In genomic region chr12:131287938-131288797, GRCh38 we compare ENCODE assay signal across 28 cellular contexts.
A peak's percentile ranks its signal among the peaks of the same experiment; 100 is the strongest.
DNase-seq lines count a peak whose midpoint lies in the region; ATAC-seq, FAIRE-seq and TF ChIP-seq lines count a peak whose summit lies in the region.
"Had no signal": no experiment of that assay in that cellular context is flagged by ENCODE, and none has a peak within 500 bp of the region (broad histone marks: within the 10 kb centered on the region; RNA-seq: fewer than 3 reads in every experiment).

No MANE protein-coding gene starts in this region.

- CTCF ChIA-PET in activated CD8-positive, alpha-beta memory T cell treated with anti-CD3 and anti-CD28 coated beads, Interleukin-2, amount 10 ng/mL, durations not matched to agents 7 days and 5 days (lab: Charles Lee), result no interaction called here
- CTCF ChIA-PET in K562 (lab: Yijun Ruan, JAX; ENCODE audit: low intra/inter-chr PET ratio), result no interaction called here
- CTCF ChIA-PET in OCI-LY7 (lab: Charles Lee; ENCODE audit: unreplicated experiment), result no interaction called here

- H3K36me3 ChIP-seq in K562 (ENCODE audit: control insufficient read depth, insufficient read depth, low read length) (no peaks in the 10 kb centered on the region), testis (ENCODE audit: low read depth, missing control alignments) (no peaks in the 10 kb centered on the region), OCI-LY7 (ENCODE audit: insufficient read depth, low read length) (no peaks in the 10 kb centered on the region)
- H3K36me3 ChIP-seq: brain microvascular endothelial cell, tibial nerve had no signal

- no peak overlapping the region for H2AFZ ChIP-seq in K562 (ENCODE audit: low read depth, low read length)
- no peak overlapping the region for H2AFZ ChIP-seq in OCI-LY7 (ENCODE audit: low read length)

- H3K79me2 ChIP-seq in K562 (ENCODE audit: control insufficient read depth, insufficient read depth, low read length), result no peaks in the 10 kb centered on the region
- H3K79me2 ChIP-seq in OCI-LY7 (ENCODE audit: insufficient read depth, low read depth, low read length), result no peaks in the 10 kb centered on the region

- TF ChIP-seq CTCF in K562 (IDR thresholded peaks at IDR 0.05 in 2 of 3, conservative IDR thresholded peaks at IDR 0.05 in 1 of 3; ENCODE audit: insufficient read depth in 2 of 3, low read depth in 1 of 3, low read length in 3 of 3) (no peak), testis (IDR thresholded peaks at IDR 0.05) (no peak), OCI-LY7 (conservative IDR thresholded peaks at IDR 0.05; ENCODE audit: low read length) (no peak)

- H3K9ac ChIP-seq in K562 (ENCODE audit: insufficient read depth in 1 of 2, low read depth in 2 of 2, low read length in 2 of 2), result no peak overlapping the region

- peaks cover 4% of the 10 kb centered on the region for H3K9me3 Mint-ChIP-seq in activated CD8-positive, alpha-beta memory T cell treated with anti-CD3 and anti-CD28 coated beads, Interleukin-2, amount 10 ng/mL, durations not matched to agents 7 days and 5 days (ENCODE audit: low read depth)
- H3K9me3 Mint-ChIP-seq: activated naive CD4-positive, alpha-beta T cell treated with anti-CD3 and anti-CD28 coated beads for 36 hours; activated T-cell treated with anti-CD3 and anti-CD28 coated beads, Interleukin-2, amount 50 U/mL, for 4 hours; CD8-positive, alpha-beta T cell; stimulated activated naive CD8-positive, alpha-beta T cell treated with anti-CD3 and anti-CD28 coated beads, Interleukin-15, amount 100 ng/mL, for 72 hours; T-helper 1 cell treated with Interleukin-12 subunit alpha and Interleukin-12 subunit beta and Interleukin-4 antibody, amounts not matched to agents 30 μg/mL and 1 μg/mL, for 36 hours had no signal

- no peaks in the 10 kb centered on the region for H3K9me2 ChIP-seq in OCI-LY7 (ENCODE audit: insufficient read depth, low read length)

- POLR2A ChIA-PET in K562 (lab: Yijun Ruan, JAX), result interaction anchor here (0.6 to 0.8 kb wide), 3 partner anchors 14 to 313 kb away, joined by 3 read pairs; no protein-coding TSS in a partner anchor
- POLR2A ChIA-PET in OCI-LY7 (lab: Charles Lee), result no interaction called here

- TF ChIP-seq EP300 in K562 (IDR thresholded peaks at IDR 0.05; ENCODE audit: low read length), result no peak

- H3K4me2 ChIP-seq in K562 (ENCODE audit: insufficient read depth, low read length) (no peak overlapping the region), OCI-LY7 (ENCODE audit: low read length) (no peak overlapping the region)
- H3K4me2 ChIP-seq: A549 had no signal

- WGBS in K562 (ENCODE audit: insufficient coverage, low coverage, missing lambda C conversion rate), result 7% methylated on average over 24 of the region's 27 CpGs
- WGBS in testis, 2 donors, result 82 to 83% methylated on average over 13 to 24 of the region's 27 CpGs

- no peak for TF ChIP-seq RAD21 in K562 (CRISPR knock-in tag; conservative IDR thresholded peaks at IDR 0.05 in 1 of 2, IDR thresholded peaks at IDR 0.05 in 1 of 2)

- H4K20me1 ChIP-seq in K562 (replicated peaks; ENCODE audit: control insufficient read depth, insufficient read depth, low read length) (0 out of 2 replicates have a peak, but pooled peaks cover 4% of the 10 kb centered on the region), OCI-LY7 (ENCODE audit: insufficient read depth, low read length) (no peaks in the 10 kb centered on the region)

- TF ChIP-seq POLR2A in K562 (conservative IDR thresholded peaks at IDR 0.05) (no peak), testis (IDR thresholded peaks at IDR 0.05) (no peak)

- in situ Hi-C loops in K562 (cut with MboI), result no loop called here

- BruUV-seq in K562 (replicated peaks; lab: Mats Ljungman, UMichigan) (no TSS peak), OCI-LY7 (replicated peaks; lab: Mats Ljungman, UMichigan) (no TSS peak)

- H3K9me3 ChIP-seq in K562 (replicated peaks; ENCODE audit: control insufficient read depth, insufficient read depth, low read depth, low read length), result no peaks in the 10 kb centered on the region
- no peaks in the 10 kb centered on the region for H3K9me3 ChIP-seq in testis
- H3K9me3 ChIP-seq in OCI-LY7 (ENCODE audit: low read length), result no peaks in the 10 kb centered on the region
- H3K9me3 ChIP-seq: A549, tibial nerve had no signal

- no peak overlapping the region for H3K27ac Mint-ChIP-seq in activated CD8-positive, alpha-beta memory T cell treated with anti-CD3 and anti-CD28 coated beads, Interleukin-2, amount 10 ng/mL, durations not matched to agents 7 days and 5 days
- H3K27ac Mint-ChIP-seq: activated CD8-positive, alpha-beta T cell treated with anti-CD3 and anti-CD28 coated beads, Interleukin-2, amount 10 ng/mL, durations not matched to agents 7 days and 5 days; activated naive CD4-positive, alpha-beta T cell treated with anti-CD3 and anti-CD28 coated beads for 36 hours; CD8-positive, alpha-beta T cell; IgD-negative memory B cell; T-helper 1 cell treated with Interleukin-12 subunit alpha and Interleukin-12 subunit beta and Interleukin-4 antibody, amounts not matched to agents 30 μg/mL and 1 μg/mL, for 36 hours had no signal

- H3K27ac ChIP-seq in K562 (ENCODE audit: extremely low read depth, low read depth, low read length), result no peak overlapping the region
- no peak overlapping the region for H3K27ac ChIP-seq in testis
- no peak overlapping the region for H3K27ac ChIP-seq in OCI-LY7 (ENCODE audit: low read depth, low read length, poor library complexity, severe bottlenecking)
- H3K27ac ChIP-seq: A549, brain microvascular endothelial cell, SK-N-MC, tibial nerve had no signal

- H3K4me1 Mint-ChIP-seq in activated CD8-positive, alpha-beta memory T cell treated with anti-CD3 and anti-CD28 coated beads, Interleukin-2, amount 10 ng/mL, durations not matched to agents 7 days and 5 days, result no peaks in the 10 kb centered on the region
- H3K4me1 Mint-ChIP-seq: stimulated activated naive CD8-positive, alpha-beta T cell treated with anti-CD3 and anti-CD28 coated beads, Interleukin-15, amount 100 ng/mL, for 72 hours had no signal

- no peaks in the 10 kb centered on the region for H3K36me3 Mint-ChIP-seq in activated CD8-positive, alpha-beta memory T cell treated with anti-CD3 and anti-CD28 coated beads, Interleukin-2, amount 10 ng/mL, durations not matched to agents 7 days and 5 days
- H3K36me3 Mint-ChIP-seq: CD8-positive, alpha-beta T cell had no signal

- peak; percentile 32 for FAIRE-seq in K562 (lab: Jason Lieb, UNC)
- FAIRE-seq: A549 had no signal

- no peak overlapping the region for H3K4me3 Mint-ChIP-seq in activated CD8-positive, alpha-beta memory T cell treated with anti-CD3 and anti-CD28 coated beads, Interleukin-2, amount 10 ng/mL, durations not matched to agents 7 days and 5 days
- H3K4me3 Mint-ChIP-seq: activated CD8-positive, alpha-beta T cell treated with anti-CD3 and anti-CD28 coated beads, Interleukin-2, amount 10 ng/mL, durations not matched to agents 7 days and 5 days; activated naive CD4-positive, alpha-beta T cell treated with anti-CD3 and anti-CD28 coated beads for 36 hours; activated T-cell treated with anti-CD3 and anti-CD28 coated beads, Interleukin-2, amount 50 U/mL, for 4 hours; CD8-positive, alpha-beta T cell; IgD-negative memory B cell; stimulated activated naive CD8-positive, alpha-beta T cell treated with anti-CD3 and anti-CD28 coated beads, Interleukin-15, amount 100 ng/mL, for 72 hours; T-helper 1 cell treated with Interleukin-12 subunit alpha and Interleukin-12 subunit beta and Interleukin-4 antibody, amounts not matched to agents 30 μg/mL and 1 μg/mL, for 36 hours had no signal

- peak; percentile 22 for DNase-seq in activated CD8-positive, alpha-beta memory T cell treated with anti-CD3 and anti-CD28 coated beads, Interleukin-2, amount 10 ng/mL, durations not matched to agents 7 days and 5 days
- DNase-seq in activated CD8-positive, alpha-beta memory T cell treated with anti-CD3 and anti-CD28 coated beads for 24 hours, result no peak
- DNase-seq in K562 (ENCODE audit: extremely low read depth in 1 of 4, low spot score in 3 of 4) (no peak), mucosa of gallbladder (ENCODE audit: low spot score) (peak; percentile 6), testis (peak; percentile 8), NCI-H187 (lab: John Stamatoyannopoulos, UW) (no peak), OCI-LY7 (ENCODE audit: low spot score) (no peak)
- DNase-seq: activated CD4-positive, alpha-beta T cell treated with anti-CD3 and anti-CD28 coated beads for 1 hour; activated CD8-positive, alpha-beta T cell treated with anti-CD3 and anti-CD28 coated beads, Interleukin-2, amount 10 ng/mL, durations not matched to agents 7 days and 5 days; activated naive CD4-positive, alpha-beta T cell treated with anti-CD3 and anti-CD28 coated beads for 36 hours; activated T-cell treated with anti-CD3 and anti-CD28 coated beads, Interleukin-2, amount 50 U/mL, for 4 hours; AML-193; amniotic stem cell; brain microvascular endothelial cell; DMS 273 treated with DMSO at 0.1 percent for 48 hours; GDM1; NCI-H1092 treated with DMSO at 0.1 percent for 48 hours; NCI-H1930; NCI-H69; stimulated activated naive CD8-positive, alpha-beta T cell treated with anti-CD3 and anti-CD28 coated beads, Interleukin-15, amount 100 ng/mL, for 72 hours had no signal

- intact Hi-C loops in K562 (cut with micrococcal nuclease) (no loop called here), testis (cut with DNase I; ENCODE audit: low total_unique reads) (no loop called here), OCI-LY7 (cut with micrococcal nuclease; ENCODE audit: unreplicated experiment) (no loop called here)

- H3K27me3 Mint-ChIP-seq in activated CD8-positive, alpha-beta memory T cell treated with anti-CD3 and anti-CD28 coated beads, Interleukin-2, amount 10 ng/mL, durations not matched to agents 7 days and 5 days, result no peaks in the 10 kb centered on the region
- H3K27me3 Mint-ChIP-seq: IgD-negative memory B cell; stimulated activated naive CD8-positive, alpha-beta T cell treated with anti-CD3 and anti-CD28 coated beads, Interleukin-15, amount 100 ng/mL, for 72 hours had no signal

- no peak for ATAC-seq in activated CD8-positive, alpha-beta memory T cell treated with anti-CD3 and anti-CD28 coated beads, Interleukin-2, amount 10 ng/mL, durations not matched to agents 7 days and 5 days
- no peak for ATAC-seq in K562
- no peak for ATAC-seq in HG03520 (IDR thresholded peaks at IDR 0.05; ENCODE audit: unreplicated experiment)
- ATAC-seq: A549; activated CD8-positive, alpha-beta T cell treated with anti-CD3 and anti-CD28 coated beads, Interleukin-2, amount 10 ng/mL, durations not matched to agents 7 days and 5 days; activated T-cell treated with anti-CD3 and anti-CD28 coated beads, Interleukin-2, amount 50 U/mL, for 4 hours; CD8-positive, alpha-beta T cell; stimulated activated naive CD8-positive, alpha-beta T cell treated with anti-CD3 and anti-CD28 coated beads, Interleukin-15, amount 100 ng/mL, for 72 hours had no signal

- no peak overlapping the region for H3K4me3 ChIP-seq in K562
- no peak overlapping the region for H3K4me3 ChIP-seq in testis
- H3K4me3 ChIP-seq in OCI-LY7 (ENCODE audit: low read depth, low read length, poor library complexity, severe bottlenecking), result no peak overlapping the region
- H3K4me3 ChIP-seq: A549, lung, SK-N-MC, tibial nerve had no signal

- no peaks in the 10 kb centered on the region for H3K9me1 ChIP-seq in K562 (ENCODE audit: control insufficient read depth, insufficient read depth, low read length)

- H3K27me3 ChIP-seq in K562 (ENCODE audit: control insufficient read depth in 2 of 2, insufficient read depth in 2 of 2, low read length in 2 of 2) (peaks cover 3 to 17% of the 10 kb centered on the region in 2 experiments; a peak in 3 of 5 replicates), testis (no peaks in the 10 kb centered on the region)
- H3K27me3 ChIP-seq: brain microvascular endothelial cell had no signal

- peaks cover 0 to 9% of the 10 kb centered on the region in 2 experiments; a peak in 2 of 5 replicates for H3K4me1 ChIP-seq in K562 (replicated peaks in 1 of 2; ENCODE audit: control insufficient read depth in 2 of 2, insufficient read depth in 2 of 2, low read length in 2 of 2)
- no peaks in the 10 kb centered on the region for H3K4me1 ChIP-seq in testis
- peaks cover 3% of the 10 kb centered on the region for H3K4me1 ChIP-seq in OCI-LY7 (ENCODE audit: insufficient read depth, low read length, poor library complexity, severe bottlenecking)
- H3K4me1 ChIP-seq: tibial nerve had no signal

Comparison
In these comparisons a context has a peak if more than half of its experiments do, and no peak if none do; other contexts are left out.
1. DNase-seq: peak in activated CD8-positive, alpha-beta memory T cell treated with anti-CD3 and anti-CD28 coated beads, Interleukin-2, amount 10 ng/mL, durations not matched to agents 7 days and 5 days (single experiment), mucosa of gallbladder (single experiment) and testis (single experiment); none in activated CD8-positive, alpha-beta memory T cell treated with anti-CD3 and anti-CD28 coated beads for 24 hours (single experiment), K562 (0 of 4), NCI-H187 (0 of 2) and OCI-LY7 (single experiment).